ENCODE assay signal across 10 cellular contexts in genomic region chr4:25879991-25880641, GRCh38. TPM values are rescaled to one million over a fixed set of nuclear protein-coding genes. Genes with fewer than 3 reads are reported as not detected.
DNase-seq lines count a peak whose midpoint lies in the region; ATAC-seq and TF ChIP-seq lines count a peak whose summit lies in the region.
"Had no signal": no experiment of that assay in that cellular context is flagged by ENCODE, and none has a peak within 500 bp of the region (broad histone marks: within the 10 kb centered on the region; RNA-seq: fewer than 3 reads in every experiment).

No MANE protein-coding gene starts in this region.

- no peaks in the 10 kb centered on the region for H3K9me3 Mint-ChIP-seq in activated B cell treated with CpG ODN at 0.5 μM for 24 hours
- no peaks in the 10 kb centered on the region for H3K9me3 Mint-ChIP-seq in natural killer cell treated with Interleukin-12 subunit alpha and Interleukin-12 subunit beta and Interleukin-15 and Interleukin-18, amount 100 ng/mL, for 72 hours

- POLR2A ChIA-PET in activated B cell treated with CpG ODN at 0.5 μM for 24 hours (lab: Charles Lee) = interaction anchor here (1.2 to 9.8 kb wide), 6 partner anchors 14 to 33 kb away, joined by 3 to 99 read pairs (median 10); partner anchors contain the start of gene SMIM20

- no peaks in the 10 kb centered on the region for H3K36me3 ChIP-seq in BLaER1

- H3K27ac ChIP-seq in BLaER1 = no peak overlapping the region
- H3K27ac ChIP-seq: psoas muscle had no signal

- H3K27me3 Mint-ChIP-seq in activated B cell treated with CpG ODN at 0.5 μM for 24 hours = no peaks in the 10 kb centered on the region
- peaks cover 0 to 11% of the 10 kb centered on the region in 2 donors for H3K27me3 Mint-ChIP-seq in natural killer cell treated with Interleukin-12 subunit alpha and Interleukin-12 subunit beta and Interleukin-15 and Interleukin-18, amount 100 ng/mL, for 72 hours

- H3K36me3 Mint-ChIP-seq in activated B cell treated with CpG ODN at 0.5 μM for 24 hours (ENCODE audit: low read depth) = peaks cover 4% of the 10 kb centered on the region
- peaks cover 5% of the 10 kb centered on the region for H3K36me3 Mint-ChIP-seq in natural killer cell treated with Interleukin-12 subunit alpha and Interleukin-12 subunit beta and Interleukin-15 and Interleukin-18, amount 100 ng/mL, for 72 hours

- peak overlapping the region; percentile 89 for H3K27ac Mint-ChIP-seq in activated B cell treated with CpG ODN at 0.5 μM for 24 hours
- H3K27ac Mint-ChIP-seq in natural killer cell treated with Interleukin-12 subunit alpha and Interleukin-12 subunit beta and Interleukin-15 and Interleukin-18, amount 100 ng/mL, for 72 hours = no peak overlapping the region

- TF ChIP-seq CTCF in activated B cell treated with CpG ODN at 0.5 μM for 24 hours (IDR thresholded peaks at IDR 0.05) = no peak

- H4K20me1 ChIP-seq in BLaER1 = no peaks in the 10 kb centered on the region

- peaks cover 81% of the 10 kb centered on the region for H3K4me1 Mint-ChIP-seq in activated B cell treated with CpG ODN at 0.5 μM for 24 hours
- H3K4me1 Mint-ChIP-seq in natural killer cell treated with Interleukin-12 subunit alpha and Interleukin-12 subunit beta and Interleukin-15 and Interleukin-18, amount 100 ng/mL, for 72 hours (ENCODE audit: low read depth in 2 of 2) = peaks cover 8 to 12% of the 10 kb centered on the region in 2 donors

- no peaks in the 10 kb centered on the region for H3K27me3 ChIP-seq in BLaER1

- H3K9ac ChIP-seq in BLaER1 = no peak overlapping the region

- H3K4me3 Mint-ChIP-seq in activated B cell treated with CpG ODN at 0.5 μM for 24 hours = peak overlapping the region; percentile 61
- H3K4me3 Mint-ChIP-seq in natural killer cell treated with Interleukin-12 subunit alpha and Interleukin-12 subunit beta and Interleukin-15 and Interleukin-18, amount 100 ng/mL, for 72 hours = no peak overlapping the region

- H3K4me3 ChIP-seq in BLaER1 = no peak overlapping the region
- H3K4me3 ChIP-seq: psoas muscle had no signal

- H3K9me3 ChIP-seq in BLaER1 = no peaks in the 10 kb centered on the region
- H3K9me3 ChIP-seq: psoas muscle had no signal

- ATAC-seq in GM19467 (IDR thresholded peaks at IDR 0.05; ENCODE audit: unreplicated experiment) (peak; percentile 51), HG03159 (IDR thresholded peaks at IDR 0.05; ENCODE audit: unreplicated experiment) (peak; percentile 45), activated B cell treated with CpG ODN at 0.5 μM for 24 hours (ENCODE audit: low read depth) (peak; percentile 61)
- ATAC-seq in natural killer cell treated with Interleukin-12 subunit alpha and Interleukin-12 subunit beta and Interleukin-15 and Interleukin-18, amount 100 ng/mL, for 72 hours = no peak
- ATAC-seq: psoas muscle had no signal

- H3K4me2 ChIP-seq in BLaER1 = peak overlapping the region; percentile 27

- intact Hi-C loops in activated B cell treated with CpG ODN at 0.5 μM for 24 hours (cut with micrococcal nuclease) = loop anchor here (1.0 to 10.0 kb wide), 3 partner anchors 24 to 985 kb away; partner anchors contain the start of genes SMIM20 and STIM2

- DNase-seq in activated B cell treated with CpG ODN at 0.5 μM for 24 hours (no peak), NCI-H774 (lab: John Stamatoyannopoulos, UW) (no peak), DMS 273 treated with DMSO at 0.1 percent for 48 hours (lab: John Stamatoyannopoulos, UW) (no peak)
- no peak for DNase-seq in natural killer cell treated with Interleukin-12 subunit alpha and Interleukin-12 subunit beta and Interleukin-15 and Interleukin-18, amount 100 ng/mL, for 72 hours (ENCODE audit: low spot score)
- DNase-seq in activated naive CD4-positive, alpha-beta T cell (lab: John Stamatoyannopoulos, UW) = no peak
- DNase-seq: KG1, psoas muscle had no signal

- peaks cover 20% of the 10 kb centered on the region; the same call in 1 of the 2 replicates for H3K4me1 ChIP-seq in BLaER1
- H3K4me1 ChIP-seq: psoas muscle had no signal

- CTCF ChIA-PET in activated B cell treated with CpG ODN at 0.5 μM for 24 hours (lab: Charles Lee) = no interaction called here

RNA-seq across cellular contexts. Expression of gene SEL1L3, which starts 17.3 kb away (rescaled TPM):
- 102 and 113 TPM in 2 replicates for total RNA-seq in activated B cell treated with CpG ODN at 0.5 μM for 24 hours
- total RNA-seq in natural killer cell treated with Interleukin-12 subunit alpha and Interleukin-12 subunit beta and Interleukin-15 and Interleukin-18, amount 100 ng/mL, for 72 hours = 10 to 100 TPM; 35.0 to 54.4 TPM

RNA-seq across cellular contexts. Expression of gene SMIM20, which starts 33.9 kb away (rescaled TPM):
- 16.6 and 18.7 TPM in 2 replicates for total RNA-seq in activated B cell treated with CpG ODN at 0.5 μM for 24 hours
- 10 to 100 TPM; 12.1 to 19.0 TPM for total RNA-seq in natural killer cell treated with Interleukin-12 subunit alpha and Interleukin-12 subunit beta and Interleukin-15 and Interleukin-18, amount 100 ng/mL, for 72 hours

Comparison
In these comparisons a context has a peak if more than half of its experiments do, and no peak if none do; other contexts are left out.
1. ATAC-seq: peak in GM19467 (single experiment), HG03159 (single experiment) and activated B cell treated with CpG ODN at 0.5 μM for 24 hours (single experiment); none in natural killer cell treated with Interleukin-12 subunit alpha and Interleukin-12 subunit beta and Interleukin-15 and Interleukin-18, amount 100 ng/mL, for 72 hours (0 of 2).